Comparison of ENCODE assay signal across 10 cellular contexts in genomic region chr4:153205757-153206156, GRCh38. TPM values are rescaled to one million over a fixed set of nuclear protein-coding genes. Genes with fewer than 3 reads are reported as not detected.
DNase-seq lines count a peak whose midpoint lies in the region; ATAC-seq, FAIRE-seq and TF ChIP-seq lines count a peak whose summit lies in the region.
"Had no signal": no experiment of that assay in that cellular context is flagged by ENCODE, and none has a peak within 500 bp of the region (broad histone marks: within the 10 kb centered on the region; RNA-seq: fewer than 3 reads in every experiment).

No MANE protein-coding gene starts in this region.

- TF ChIP-seq EP300 in H1 (IDR thresholded peaks at IDR 0.05; ENCODE audit: borderline replicate concordance in 1 of 2, low read depth in 2 of 2, low read length in 2 of 2): no peak

- peaks cover 62% of the 10 kb centered on the region for H3K4me1 Mint-ChIP-seq in GM23338
- H3K4me1 Mint-ChIP-seq in T-cell: peaks cover 17 to 35% (median 28%) of the 10 kb centered on the region in 3 donors

- no peak overlapping the region; the same call in 1 of the 2 replicates for H4K8ac ChIP-seq in H1 (ENCODE audit: extremely low read depth, insufficient read depth, low read length)

- H3K18ac ChIP-seq in H1 (ENCODE audit: extremely low read depth, low read length): peak overlapping the region; percentile 10; the same call in 1 of the 2 replicates

- H3K9me3 ChIP-seq in H1 (ENCODE audit: insufficient read depth in 2 of 2, low read depth in 1 of 2, low read length in 1 of 2) (no peaks in the 10 kb centered on the region), prostate gland (no peaks in the 10 kb centered on the region)

- 29% methylated on average over 5 of the region's 5 CpGs; no CpG with 5 or more reads in 1 of the 2 experiments for WGBS in H1 (ENCODE audit: extremely low coverage in 1 of 2, insufficient coverage in 1 of 2, insufficient read length in 1 of 2, insufficient replicate concordance in 2 of 2, low coverage in 1 of 2, low lambda C conversion rate in 2 of 2, missing lambda C conversion rate in 1 of 2), 2 experiments
- 82% methylated on average over 5 of the region's 5 CpGs for WGBS in prostate gland

- H3K27me3 Mint-ChIP-seq in GM23338 (ENCODE audit: insufficient read depth, low read depth, poor library complexity): peaks cover 13% of the 10 kb centered on the region
- H3K27me3 Mint-ChIP-seq in T-cell: no peaks in the 10 kb centered on the region

- no peaks in the 10 kb centered on the region for H4K20me1 ChIP-seq in GM23338 (replicated peaks; ENCODE audit: insufficient read depth)
- no peaks in the 10 kb centered on the region for H4K20me1 ChIP-seq in H1 (replicated peaks in 1 of 2; ENCODE audit: control insufficient read depth in 1 of 2, insufficient read depth in 2 of 2, low read length in 2 of 2)

- H3K4me3 Mint-ChIP-seq in GM23338: peak overlapping the region; percentile 76
- peak overlapping the region; percentile 63 to 71 (median 66) for H3K4me3 Mint-ChIP-seq in T-cell
- H3K4me3 Mint-ChIP-seq: activated B cell treated with CpG ODN at 0.5 μM for 24 hours had no signal

- peaks cover 11% of the 10 kb centered on the region for H3K23me2 ChIP-seq in H1 (ENCODE audit: low read depth, low read length)

- H2BK12ac ChIP-seq in H1 (ENCODE audit: low read depth, low read length): peak overlapping the region; percentile 90

- H3F3A ChIP-seq in GM23338 (replicated peaks; ENCODE audit: low read depth): 0 out of 2 replicates have a peak, but pooled peaks cover 8% of the 10 kb centered on the region

- intact Hi-C loops in prostate gland (cut with DNase I): loop anchor here (2.0 to 10.0 kb wide), 2 partner anchors 113 to 429 kb away; no protein-coding TSS in a partner anchor

- H4K5ac ChIP-seq in H1 (ENCODE audit: insufficient read length, low read depth, low read length): no peak overlapping the region

- H3K4me2 ChIP-seq in GM23338 (peak overlapping the region; percentile 92), H1 (ENCODE audit: insufficient read depth in 1 of 2, low read depth in 2 of 2, low read length in 2 of 2) (peak overlapping the region; percentile 91 to 95)

- H3K4me3 ChIP-seq in GM23338 (peak overlapping the region; percentile 64), H1 (ENCODE audit: extremely low read depth in 1 of 4, insufficient read depth in 2 of 4, low read depth in 3 of 4, low read length in 4 of 4) (peak overlapping the region; percentile 26 to 58 (median 46); a peak in 7 of 8 replicates), rectal smooth muscle tissue (ENCODE audit: low read length) (peak overlapping the region; percentile 52), prostate gland (no peak overlapping the region)

- H2BK15ac ChIP-seq in H1 (ENCODE audit: low read length): peak overlapping the region; percentile 85; the same call in 1 of the 2 replicates

- no peaks in the 10 kb centered on the region for H3K36me3 ChIP-seq in GM23338 (ENCODE audit: insufficient read depth)
- no peaks in the 10 kb centered on the region; a peak in 1 of 8 replicates for H3K36me3 ChIP-seq in H1 (ENCODE audit: control insufficient read depth in 2 of 4, insufficient read depth in 4 of 4, low read length in 3 of 4)
- H3K36me3 ChIP-seq in rectal smooth muscle tissue (ENCODE audit: control insufficient read depth, insufficient read depth, low read length): no peaks in the 10 kb centered on the region
- H3K36me3 ChIP-seq in prostate gland: no peaks in the 10 kb centered on the region

- peak overlapping the region; percentile 87; the same call in 1 of the 2 replicates for H2BK20ac ChIP-seq in H1 (ENCODE audit: low read length)

- H4K91ac ChIP-seq in H1 (replicated peaks; ENCODE audit: insufficient read length, low read length): peak overlapping the region; percentile 64

- POLR2A ChIA-PET in T-cell (lab: Charles Lee): no interaction called here
- POLR2A ChIA-PET in H1 (lab: Charles Lee; ENCODE audit: partially characterized antibody): interaction anchor here (0.7 to 2.3 kb wide), 5 partner anchors 43 to 99 kb away, joined by 3 to 9 read pairs (median 4); no protein-coding TSS in a partner anchor

- H2AFZ ChIP-seq in GM23338 (no peak overlapping the region), H1 (ENCODE audit: low read length) (no peak overlapping the region)

- H3K36me3 Mint-ChIP-seq in GM23338 (ENCODE audit: low read depth) (peaks cover 26% of the 10 kb centered on the region), T-cell (no peaks in the 10 kb centered on the region)

- H3K79me2 ChIP-seq in GM23338 (replicated peaks; ENCODE audit: insufficient read depth) (peaks cover 40% of the 10 kb centered on the region), H1 (ENCODE audit: control insufficient read depth in 1 of 2, insufficient read depth in 2 of 2, low read length in 2 of 2) (peaks cover 0 to 4% of the 10 kb centered on the region in 2 experiments; a peak in 2 of 4 replicates)

- ATAC-seq in GM23338: peak; percentile 44
- ATAC-seq in T-cell (replicated peaks in 1 of 4): peak in 2 of 4 experiments; percentile 4 to 15

- no peak for TF ChIP-seq RAD21 in H1 (IDR thresholded peaks at IDR 0.05 in 1 of 2, conservative IDR thresholded peaks at IDR 0.05 in 1 of 2; ENCODE audit: low read depth in 2 of 2, low read length in 2 of 2)

- H3K9ac ChIP-seq in H1 (replicated peaks in 1 of 4; ENCODE audit: extremely low read depth in 1 of 4, low read depth in 3 of 4, low read length in 3 of 4) (no peak overlapping the region), rectal smooth muscle tissue (ENCODE audit: low read length) (no peak overlapping the region)

- peak overlapping the region; percentile 80; the same call in 1 of the 2 replicates for H2BK5ac ChIP-seq in H1 (ENCODE audit: low read depth, low read length)

- no peak overlapping the region for H3K56ac ChIP-seq in H1 (replicated peaks; ENCODE audit: insufficient read length, low read depth, low read length)

- CTCF ChIA-PET in T-cell (lab: Charles Lee): interaction anchor here in 1 of 2 donors (1.5 kb wide), 1 partner anchor 63 kb away, joined by 3 read pairs; no protein-coding TSS in a partner anchor
- CTCF ChIA-PET in H1 (lab: Charles Lee; ENCODE audit: partially characterized antibody): interaction anchor here (0.6 to 4.8 kb wide), 7 partner anchors 18 to 56 kb away, joined by 3 to 25 read pairs (median 7); no protein-coding TSS in a partner anchor

- H3K4me1 ChIP-seq in GM23338 (ENCODE audit: insufficient read depth): peaks cover 39% of the 10 kb centered on the region
- peaks cover 9 to 35% (median 24%) of the 10 kb centered on the region in 4 experiments for H3K4me1 ChIP-seq in H1 (replicated peaks in 1 of 4; ENCODE audit: control insufficient read depth in 3 of 4, insufficient read depth in 4 of 4, low read length in 3 of 4)
- H3K4me1 ChIP-seq in rectal smooth muscle tissue (ENCODE audit: control insufficient read depth, insufficient read depth, low read length): no peaks in the 10 kb centered on the region
- H3K4me1 ChIP-seq in prostate gland (replicated peaks): no peaks in the 10 kb centered on the region

- no peak overlapping the region for H3K27ac Mint-ChIP-seq in GM23338
- H3K27ac Mint-ChIP-seq in T-cell: peak overlapping the region; percentile 79 to 84
- H3K27ac Mint-ChIP-seq: activated B cell treated with CpG ODN at 0.5 μM for 24 hours had no signal

- H3K27me3 ChIP-seq in GM23338 (ENCODE audit: insufficient read depth): peaks cover 10% of the 10 kb centered on the region
- H3K27me3 ChIP-seq in H1 (replicated peaks in 1 of 4; ENCODE audit: control insufficient read depth in 3 of 4, extremely low read depth in 1 of 4, insufficient read depth in 3 of 4, low read length in 3 of 4): no peaks in the 10 kb centered on the region; a peak in 1 of 7 replicates
- H3K27me3 ChIP-seq in rectal smooth muscle tissue (ENCODE audit: control insufficient read depth, insufficient read depth, low read length): no peaks in the 10 kb centered on the region
- no peaks in the 10 kb centered on the region for H3K27me3 ChIP-seq in prostate gland (replicated peaks; ENCODE audit: insufficient read depth)

- H3K9me2 ChIP-seq in GM23338 (ENCODE audit: insufficient read depth): peaks cover 7% of the 10 kb centered on the region

- H3K27ac ChIP-seq in GM23338 (ENCODE audit: low read depth): no peak overlapping the region
- H3K27ac ChIP-seq in H1 (ENCODE audit: low read depth, low read length): 0 out of 2 replicates have a peak overlapping the region, but pooled peaks have one; percentile 15
- H3K27ac ChIP-seq in rectal smooth muscle tissue (ENCODE audit: low read depth, low read length): no peak overlapping the region
- H3K27ac ChIP-seq in prostate gland: no peak overlapping the region

- TF ChIP-seq CTCF in GM23338 (conservative IDR thresholded peaks at IDR 0.05; ENCODE audit: low read depth in 2 of 2): no peak
- no peak for TF ChIP-seq CTCF in H1 (IDR thresholded peaks at IDR 0.05; ENCODE audit: control extremely low read depth in 1 of 3, insufficient read depth in 1 of 3, low read depth in 1 of 3, low read length in 3 of 3)
- TF ChIP-seq CTCF in prostate gland (IDR thresholded peaks at IDR 0.05): no peak

- H3K4ac ChIP-seq in H1 (replicated peaks; ENCODE audit: insufficient read length, low read depth, low read length): no peak overlapping the region

- H2BK120ac ChIP-seq in H1 (replicated peaks; ENCODE audit: low read depth, low read length): peak overlapping the region; percentile 4

- no peak overlapping the region for H3K14ac ChIP-seq in H1 (ENCODE audit: insufficient read length)

- TF ChIP-seq POLR2A in H1 (IDR thresholded peaks at IDR 0.05; ENCODE audit: control extremely low read depth in 1 of 2, low read depth in 2 of 2, low read length in 2 of 2) (no peak), prostate gland (IDR thresholded peaks at IDR 0.05) (no peak)

- FAIRE-seq in H1 (lab: Jason Lieb, UNC): peak; percentile 32

- H3K79me1 ChIP-seq in H1 (ENCODE audit: low read depth, low read length): peaks cover under 1% of the 10 kb centered on the region

- no peak overlapping the region for H3K23ac ChIP-seq in H1 (ENCODE audit: insufficient read length)

- DNase-seq in GM23338 (ENCODE audit: low spot score) (peak; percentile 64), T-cell (no peak), H1 (ENCODE audit: low read depth in 1 of 2, low spot score in 2 of 2) (no peak), NCI-H1092 (lab: John Stamatoyannopoulos, UW) (no peak), prostate gland (ENCODE audit: low spot score) (no peak), NAMALWA (ENCODE audit: low spot score) (no peak), GF-D8 (lab: John Stamatoyannopoulos, UW) (no peak)
- DNase-seq: activated B cell treated with CpG ODN at 0.5 μM for 24 hours, NCI-H1694 had no signal

- H2AK5ac ChIP-seq in H1 (ENCODE audit: low read depth, low read length): peak overlapping the region; percentile 97; the same call in 1 of the 2 replicates

- no peaks in the 10 kb centered on the region; the same call in 2 of the 3 replicates for H3K9me3 Mint-ChIP-seq in GM23338
- H3K9me3 Mint-ChIP-seq in T-cell: no peaks in the 10 kb centered on the region
- H3K9me3 Mint-ChIP-seq: activated B cell treated with CpG ODN at 0.5 μM for 24 hours had no signal

RNA-seq across cellular contexts. Expression of gene TRIM2, which starts 1.5 kb away (rescaled TPM):
- 61.5 and 64.3 TPM in 2 replicates for total RNA-seq in GM23338 (2014; rRNA removed; shearing (Covaris generic))
- polyA plus RNA-seq in GM23338 (2016; fragmentation: Nextera tagmentation; extraction: Ambion mirVana) (20.1 and 22.0 TPM in 2 replicates), H1 (2011; rRNA removed) (30.8 and 34.0 TPM in 2 replicates)
- total RNA-seq in T-cell (1 to 10 TPM; 3.5 to 8.4 (median 4.4) TPM), prostate gland (10 to 100 TPM; 54.5 to 70.4 TPM)
- 58.1 and 59.8 TPM in 2 replicates for total RNA-seq in H1 (2021; fragmentation: NEBNext Ultra II Directional; extraction: Animal tissue kit (Norgen Biotek cat#: 25700))
- polyA plus RNA-seq in H1 (2011; cell fraction: cytosol; rRNA removed): 30.1 TPM
- polyA plus RNA-seq in H1 (2011; cell fraction: nucleus; rRNA removed): 51.4 TPM
- polyA plus RNA-seq in H1 (2012, experiment 1 of 2): 25.9 to 40.1 TPM (median 35.7 TPM) in 4 replicates
- 7.1 TPM for polyA plus RNA-seq in H1 (2012, experiment 2 of 2)
- polyA plus RNA-seq in H1 (2013, experiment 1 of 2): 20.5 TPM
- polyA plus RNA-seq in H1 (2013, experiment 2 of 2): 17.9 TPM
- polyA minus RNA-seq in H1 (2011; rRNA and poly(A)+ RNA removed): 196 and 248 TPM in 2 replicates
- polyA minus RNA-seq in H1 (2011; cell fraction: cytosol; rRNA and poly(A)+ RNA removed): 78.7 TPM
- 117 TPM for polyA minus RNA-seq in H1 (2011; cell fraction: nucleus; rRNA and poly(A)+ RNA removed)

Comparison
In these comparisons a context has a peak if more than half of its experiments do, and no peak if none do; other contexts are left out.
1. H3K4me3 ChIP-seq: peak in GM23338 (single experiment), H1 (4 of 4) and rectal smooth muscle tissue (single experiment); none in prostate gland (0 of 2).